12 cellular contexts compared by ENCODE assay signal in the genomic region with DNA sequence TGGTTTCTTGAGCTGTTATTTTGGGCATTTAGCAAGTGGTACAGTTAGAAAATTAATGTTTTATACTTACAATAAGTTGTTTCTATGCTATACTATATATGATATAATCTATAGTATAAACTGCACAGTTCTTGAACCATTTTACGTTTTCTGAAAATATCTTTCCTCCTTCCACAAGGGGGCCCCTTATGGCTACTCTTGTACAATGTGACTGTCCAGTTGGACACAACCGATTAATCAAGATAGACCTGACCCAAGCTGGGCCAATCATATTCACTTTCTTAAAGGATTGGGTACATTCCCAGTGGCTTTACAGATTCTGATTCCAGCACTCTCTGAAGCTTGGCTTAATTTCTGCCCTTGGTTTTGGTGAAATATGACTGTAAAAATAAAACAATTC.
A peak's percentile ranks its signal among the peaks of the same experiment; 100 is the strongest.
DNase-seq lines count a peak whose midpoint lies in the region; ATAC-seq and TF ChIP-seq lines count a peak whose summit lies in the region.
"Had no signal": no experiment of that assay in that cellular context is flagged by ENCODE, and none has a peak within 500 bp of the region (broad histone marks: within the 10 kb centered on the region; RNA-seq: fewer than 3 reads in every experiment).

No MANE protein-coding gene starts in this region.

- no peak overlapping the region for H3K4me2 ChIP-seq in Karpas-422 (ENCODE audit: low read depth, low read length, poor library complexity, severe bottlenecking)
- H3K4me2 ChIP-seq: KMS-11 had no signal

- H3K27ac ChIP-seq in Karpas-422 (ENCODE audit: low read length) (no peak overlapping the region), WERI-Rb-1 (no peak overlapping the region), stomach (no peak overlapping the region)
- H3K27ac ChIP-seq: KMS-11 had no signal

- WGBS in stomach, 5 donors = 50 to 67% (median 60%) methylated on average over 2 of the region's 2 CpGs

- in situ Hi-C loops in ACHN (cut with HindIII; ENCODE audit: low pct_ligation_motif_present, low pct_unique_long_range_greater_than_20kb, low sequenced_read_pairs) = no loop called here

- H3K27me3 ChIP-seq in Karpas-422 (ENCODE audit: low read length) (no peaks in the 10 kb centered on the region), WERI-Rb-1 (ENCODE audit: insufficient read depth, low read depth, severe bottlenecking) (no peaks in the 10 kb centered on the region), stomach (no peaks in the 10 kb centered on the region)

- no peaks in the 10 kb centered on the region for H3K36me3 ChIP-seq in Karpas-422 (ENCODE audit: insufficient read depth, low read length)
- no peaks in the 10 kb centered on the region for H3K36me3 ChIP-seq in WERI-Rb-1
- H3K36me3 ChIP-seq in stomach = no peaks in the 10 kb centered on the region

- DNase-seq in ACHN = peak; percentile 27
- DNase-seq in Karpas-422 = peak; percentile 42
- peak; percentile 35 for DNase-seq in WERI-Rb-1
- DNase-seq in left kidney (ENCODE audit: low read depth, low spot score) = peak; percentile 50
- no peak for DNase-seq in occipital lobe (lab: John Stamatoyannopoulos, UW)
- no peak for DNase-seq in stomach
- no peak for DNase-seq in stimulated activated CD4-positive, alpha-beta T cell treated with anti-CD3 and anti-CD28 coated beads, Interleukin-1b, Interleukin-23, amount 100 ng/mL, for 48 hours
- DNase-seq: activated B cell treated with CpG ODN at 0.5 μM for 24 hours, AML-193, RPMI8226 had no signal

- no peak for TF ChIP-seq EP300 in stomach (IDR thresholded peaks at IDR 0.05)

- no peak overlapping the region for H3K9ac ChIP-seq in Karpas-422 (ENCODE audit: low read length)
- H3K9ac ChIP-seq: KMS-11 had no signal

- no peak overlapping the region for H3K4me3 ChIP-seq in Karpas-422 (ENCODE audit: low read length)
- H3K4me3 ChIP-seq in WERI-Rb-1 (ENCODE audit: low read depth, low read length) = no peak overlapping the region
- H3K4me3 ChIP-seq in stomach = no peak overlapping the region

- H3K4me1 ChIP-seq in Karpas-422 (ENCODE audit: low read length) = no peaks in the 10 kb centered on the region
- H3K4me1 ChIP-seq in stomach = no peaks in the 10 kb centered on the region

- H4K20me1 ChIP-seq in Karpas-422 (ENCODE audit: insufficient read depth, low read depth, low read length) = no peaks in the 10 kb centered on the region

- no peak for TF ChIP-seq POLR2A in stomach (IDR thresholded peaks at IDR 0.05)

- peaks cover 3% of the 10 kb centered on the region; the same call in 1 of the 2 replicates for H3K9me3 ChIP-seq in Karpas-422 (ENCODE audit: low read length)
- no peaks in the 10 kb centered on the region for H3K9me3 ChIP-seq in WERI-Rb-1 (ENCODE audit: severe bottlenecking)
- H3K9me3 ChIP-seq in stomach = no peaks in the 10 kb centered on the region

- no peak overlapping the region for H2AFZ ChIP-seq in Karpas-422 (ENCODE audit: low read length)

- intact Hi-C loops in stomach (cut with DNase I; ENCODE audit: low total_unique reads) = no loop called here

- H3K79me2 ChIP-seq in Karpas-422 (ENCODE audit: low read length) = no peaks in the 10 kb centered on the region

- H3K9me2 ChIP-seq in Karpas-422 (replicated peaks; ENCODE audit: insufficient read depth, low read length) = no peaks in the 10 kb centered on the region

- ATAC-seq in HG02970 (IDR thresholded peaks at IDR 0.05; ENCODE audit: low FRiP score, unreplicated experiment) = no peak

- TF ChIP-seq CTCF in WERI-Rb-1 (IDR thresholded peaks at IDR 0.05; ENCODE audit: low read depth, low read length) (peak; percentile 34; the same call in 1 of the 2 replicates), stomach (IDR thresholded peaks at IDR 0.05) (no peak)

Comparison
In these comparisons a context has a peak if more than half of its experiments do, and no peak if none do; other contexts are left out.
1. DNase-seq: peak in ACHN (single experiment), Karpas-422 (single experiment), WERI-Rb-1 (single experiment) and left kidney (single experiment); none in occipital lobe (single experiment), stomach (single experiment) and stimulated activated CD4-positive, alpha-beta T cell treated with anti-CD3 and anti-CD28 coated beads, Interleukin-1b, Interleukin-23, amount 100 ng/mL, for 48 hours (single experiment).